In the genomic region with DNA sequence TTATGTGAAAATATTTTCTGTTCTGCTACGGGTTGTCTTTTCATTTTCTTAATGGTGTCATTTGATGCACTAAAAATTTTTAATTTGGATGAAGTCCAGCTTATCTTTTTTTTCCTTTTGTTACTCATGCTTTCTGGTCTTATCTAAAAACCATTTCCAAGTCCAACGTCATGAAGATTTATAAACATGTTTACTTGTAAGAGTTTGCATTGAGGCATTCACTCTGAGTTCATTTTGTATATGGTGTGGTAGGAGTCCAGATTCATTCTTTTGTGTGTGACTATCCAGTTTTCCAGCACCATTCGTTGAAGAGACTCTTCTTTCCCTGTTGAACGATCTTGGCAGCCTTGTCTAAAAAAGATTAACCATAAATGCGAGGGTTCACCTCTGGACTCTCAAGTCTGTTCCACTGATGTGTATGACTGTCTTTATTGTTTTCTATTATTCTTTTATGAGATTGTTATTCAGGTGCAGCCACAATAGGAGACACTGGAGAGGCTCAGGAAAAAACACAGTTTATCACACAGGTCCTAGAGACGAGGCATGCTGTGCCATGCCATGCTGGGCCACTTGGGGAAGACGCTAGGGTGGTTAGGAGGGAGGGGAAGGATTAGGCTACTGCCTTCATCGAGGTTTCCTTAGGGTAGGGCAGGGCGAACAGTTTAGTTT, we compare ENCODE assay signal across 16 cellular contexts. TPM values are rescaled to one million over a fixed set of nuclear protein-coding genes. Genes with fewer than 3 reads are reported as not detected.
A peak's percentile ranks its signal among the peaks of the same experiment; 100 is the strongest.
DNase-seq lines count a peak whose midpoint lies in the region; ATAC-seq and TF ChIP-seq lines count a peak whose summit lies in the region.
"Had no signal": no experiment of that assay in that cellular context is flagged by ENCODE, and none has a peak within 500 bp of the region (broad histone marks: within the 10 kb centered on the region; RNA-seq: fewer than 3 reads in every experiment).

No MANE protein-coding gene starts in this region.

- no peak overlapping the region for H4K8ac ChIP-seq in IMR-90 (ENCODE audit: low read depth in 2 of 2, low read length in 2 of 2)

- no peak for TF ChIP-seq RAD21 in IMR-90 (IDR thresholded peaks at IDR 0.05; ENCODE audit: low read length)

- H3K18ac ChIP-seq in IMR-90 (ENCODE audit: low read depth, low read length): no peak overlapping the region

- no peak overlapping the region for H3K4me2 ChIP-seq in IMR-90 (ENCODE audit: low read depth, low read length)
- H3K4me2 ChIP-seq: BLaER1, smooth muscle cell had no signal

- no peak overlapping the region for H3K56ac ChIP-seq in IMR-90 (ENCODE audit: extremely low read depth, insufficient read depth, low read length)

- H3K9me1 ChIP-seq in IMR-90 (ENCODE audit: insufficient read depth, low read length): no peaks in the 10 kb centered on the region; the same call in 1 of the 2 replicates

- DNase-seq in IMR-90 (peak; percentile 44), adrenal gland (no peak), left ventricle myocardium inferior (no peak), NCI-H2029 (lab: John Stamatoyannopoulos, UW) (no peak), NCI-H748 (lab: John Stamatoyannopoulos, UW; ENCODE audit: unreplicated experiment) (no peak)
- DNase-seq: DND-41, mammary epithelial cell, NCI-H1694, NCI-H82 had no signal

- intact Hi-C loops in IMR-90 (cut with micrococcal nuclease): no loop called here
- intact Hi-C loops in adrenal gland (cut with DNase I): no loop called here
- intact Hi-C loops in left ventricle myocardium inferior (cut with micrococcal nuclease): no loop called here

- H3K27ac Mint-ChIP-seq in stimulated activated memory B cell treated with anti-CD40 and anti-IgM and Interleukin-4, amounts not matched to agents 10 μg/mL and 1 μg/mL and 100 μg/mL, for 72 hours: no peak overlapping the region
- H3K27ac Mint-ChIP-seq: activated T-helper 1 cell treated with anti-CD3 and anti-CD28 coated beads, Interleukin-12 subunit alpha, Interleukin-12 subunit beta, Interleukin-2, Interleukin-4 antibody, amounts not matched to agents 30 ng/mL and 10 ng/mL and 1 ng/mL, durations not matched to agents 14 hours and 24 hours and 36 hours; T-helper 1 cell treated with Interleukin-12 subunit alpha and Interleukin-12 subunit beta and Interleukin-4 antibody, amounts not matched to agents 30 μg/mL and 1 μg/mL, for 36 hours had no signal

- H3K27ac ChIP-seq in IMR-90 (ENCODE audit: insufficient read depth, low read length): no peak overlapping the region
- H3K27ac ChIP-seq in adrenal gland: peak overlapping the region; percentile 56 to 81 (median 75)
- H3K27ac ChIP-seq in left ventricle myocardium inferior (replicated peaks): peak overlapping the region; percentile 54
- H3K27ac ChIP-seq in neutrophil: peak overlapping the region; percentile 37
- H3K27ac ChIP-seq: BLaER1 had no signal

- no peak overlapping the region for H2BK5ac ChIP-seq in IMR-90 (ENCODE audit: low read depth, low read length, poor library complexity, severe bottlenecking)

- H3K79me1 ChIP-seq in IMR-90 (ENCODE audit: low read depth in 1 of 2, low read length in 2 of 2): peaks cover 26 to 41% of the 10 kb centered on the region in 2 experiments

- H3K4me3 ChIP-seq in IMR-90 (ENCODE audit: insufficient read depth, low read depth, low read length) (no peak overlapping the region), adrenal gland (no peak overlapping the region), left ventricle myocardium inferior (no peak overlapping the region), neutrophil (ENCODE audit: low read depth in 1 of 2, low read length in 1 of 2) (no peak overlapping the region)
- H3K4me3 ChIP-seq: ascending aorta, BLaER1, smooth muscle cell had no signal

- H3K4ac ChIP-seq in IMR-90 (ENCODE audit: low read depth, low read length): no peak overlapping the region

- H3K14ac ChIP-seq in IMR-90 (replicated peaks; ENCODE audit: low read depth, low read length): no peak overlapping the region

- BruUV-seq in IMR-90 (replicated peaks; lab: Mats Ljungman, UMichigan): no TSS peak

- H3K36me3 ChIP-seq in IMR-90 (ENCODE audit: control insufficient read depth, insufficient read depth, low read length) (peaks cover 20% of the 10 kb centered on the region), adrenal gland (replicated peaks in 1 of 2) (peaks cover 0 to 7% of the 10 kb centered on the region in 2 donors), left ventricle myocardium inferior (peaks cover 30% of the 10 kb centered on the region), neutrophil (peaks cover 17% of the 10 kb centered on the region)

- H2BK20ac ChIP-seq in IMR-90 (ENCODE audit: low read depth, low read length): no peak overlapping the region

- no peak overlapping the region for H3K4me3 Mint-ChIP-seq in stimulated activated memory B cell treated with anti-CD40 and anti-IgM and Interleukin-4, amounts not matched to agents 10 μg/mL and 1 μg/mL and 100 μg/mL, for 72 hours
- H3K4me3 Mint-ChIP-seq: activated T-helper 1 cell treated with anti-CD3 and anti-CD28 coated beads, Interleukin-12 subunit alpha, Interleukin-12 subunit beta, Interleukin-2, Interleukin-4 antibody, amounts not matched to agents 30 ng/mL and 10 ng/mL and 1 ng/mL, durations not matched to agents 14 hours and 24 hours and 36 hours; T-helper 1 cell treated with Interleukin-12 subunit alpha and Interleukin-12 subunit beta and Interleukin-4 antibody, amounts not matched to agents 30 μg/mL and 1 μg/mL, for 36 hours had no signal

- no peak overlapping the region for H3K23ac ChIP-seq in IMR-90 (ENCODE audit: low read depth, low read length)

- H3K27me3 ChIP-seq in IMR-90 (ENCODE audit: control insufficient read depth, insufficient read depth, low read length): no peaks in the 10 kb centered on the region
- no peaks in the 10 kb centered on the region for H3K27me3 ChIP-seq in adrenal gland
- H3K27me3 ChIP-seq in left ventricle myocardium inferior (ENCODE audit: low read depth): no peaks in the 10 kb centered on the region
- no peaks in the 10 kb centered on the region for H3K27me3 ChIP-seq in neutrophil
- H3K27me3 ChIP-seq: ascending aorta, BLaER1 had no signal

- 0 out of 2 replicates have a peak, but pooled peaks cover 3% of the 10 kb centered on the region for H4K20me1 ChIP-seq in IMR-90 (ENCODE audit: insufficient read depth, low read length)
- H4K20me1 ChIP-seq: BLaER1 had no signal

- no peak overlapping the region for H4K5ac ChIP-seq in IMR-90 (ENCODE audit: low read depth, low read length)

- no peak for TF ChIP-seq POLR2A in IMR-90 (IDR thresholded peaks at IDR 0.05; ENCODE audit: low read depth, low read length)
- TF ChIP-seq POLR2A in adrenal gland (IDR thresholded peaks at IDR 0.05): no peak

- TF ChIP-seq CTCF in IMR-90 (conservative IDR thresholded peaks at IDR 0.05; ENCODE audit: low read depth, low read length): no peak
- no peak for TF ChIP-seq CTCF in adrenal gland (IDR thresholded peaks at IDR 0.05)
- no peak for TF ChIP-seq CTCF in left ventricle myocardium inferior (IDR thresholded peaks at IDR 0.05; ENCODE audit: borderline replicate concordance)
- TF ChIP-seq CTCF in neutrophil (IDR thresholded peaks at IDR 0.05): no peak

- no peak overlapping the region for H2BK120ac ChIP-seq in IMR-90 (ENCODE audit: low read depth, low read length)

- no peak for ATAC-seq in IMR-90 (ENCODE audit: low read depth)
- ATAC-seq in stimulated activated memory B cell treated with anti-CD40 and anti-IgM and Interleukin-4, amounts not matched to agents 10 μg/mL and 1 μg/mL and 100 μg/mL, for 72 hours: no peak

- H2AK5ac ChIP-seq in IMR-90 (ENCODE audit: low read depth, low read length): no peak overlapping the region

- CTCF ChIA-PET in IMR-90 (lab: Yijun Ruan, JAX): no interaction called here

- H2AK9ac ChIP-seq in IMR-90 (replicated peaks; ENCODE audit: low read depth, low read length, poor library complexity): no peak overlapping the region

- peaks cover 6% of the 10 kb centered on the region for H3K4me1 Mint-ChIP-seq in stimulated activated memory B cell treated with anti-CD40 and anti-IgM and Interleukin-4, amounts not matched to agents 10 μg/mL and 1 μg/mL and 100 μg/mL, for 72 hours

- WGBS in IMR-90 (ENCODE audit: extremely low coverage in 2 of 2, insufficient read length in 1 of 2), 2 experiments: 64% methylated on average over 3 of the region's 9 CpGs; no CpG with 5 or more reads in 1 of the 2 experiments
- WGBS in adrenal gland, 4 donors: 58 to 64% (median 61%) methylated on average over 9 of the region's 9 CpGs

- peaks cover 44% of the 10 kb centered on the region for H3K36me3 Mint-ChIP-seq in stimulated activated memory B cell treated with anti-CD40 and anti-IgM and Interleukin-4, amounts not matched to agents 10 μg/mL and 1 μg/mL and 100 μg/mL, for 72 hours

- no peak overlapping the region for H2AFZ ChIP-seq in IMR-90 (replicated peaks; ENCODE audit: low read length, poor library complexity)

- H2BK15ac ChIP-seq in IMR-90 (ENCODE audit: low read depth, low read length): no peak overlapping the region

- H3K9me3 ChIP-seq in IMR-90 (ENCODE audit: control insufficient read depth, insufficient read depth, low read length): no peaks in the 10 kb centered on the region
- no peaks in the 10 kb centered on the region for H3K9me3 ChIP-seq in adrenal gland (replicated peaks in 1 of 3)
- no peaks in the 10 kb centered on the region for H3K9me3 ChIP-seq in left ventricle myocardium inferior (replicated peaks)
- H3K9me3 ChIP-seq in neutrophil: no peaks in the 10 kb centered on the region
- H3K9me3 ChIP-seq: ascending aorta had no signal

- in situ Hi-C loops in IMR-90 (cut with MboI; ENCODE audit: low sequenced_read_pairs): no loop called here

- dilution Hi-C loops in IMR-90 (cut with HindIII; ENCODE audit: low sequenced_read_pairs, unreplicated experiment): no loop called here

- no peak overlapping the region for H4K91ac ChIP-seq in IMR-90 (ENCODE audit: insufficient read depth, low read depth, low read length)

- H3K9me3 Mint-ChIP-seq in stimulated activated memory B cell treated with anti-CD40 and anti-IgM and Interleukin-4, amounts not matched to agents 10 μg/mL and 1 μg/mL and 100 μg/mL, for 72 hours: no peaks in the 10 kb centered on the region
- H3K9me3 Mint-ChIP-seq: activated T-helper 1 cell treated with anti-CD3 and anti-CD28 coated beads, Interleukin-12 subunit alpha, Interleukin-12 subunit beta, Interleukin-2, Interleukin-4 antibody, amounts not matched to agents 30 ng/mL and 10 ng/mL and 1 ng/mL, durations not matched to agents 14 hours and 24 hours and 36 hours; T-helper 1 cell treated with Interleukin-12 subunit alpha and Interleukin-12 subunit beta and Interleukin-4 antibody, amounts not matched to agents 30 μg/mL and 1 μg/mL, for 36 hours had no signal

- POLR2A ChIA-PET in IMR-90 (lab: Charles Lee; ENCODE audit: unreplicated experiment): no interaction called here

- H3K4me1 ChIP-seq in IMR-90 (ENCODE audit: control insufficient read depth, insufficient read depth, low read length): no peaks in the 10 kb centered on the region
- peaks cover 12 to 14% of the 10 kb centered on the region in 2 donors for H3K4me1 ChIP-seq in adrenal gland (replicated peaks in 1 of 2)
- peaks cover 15% of the 10 kb centered on the region for H3K4me1 ChIP-seq in left ventricle myocardium inferior
- H3K4me1 ChIP-seq in neutrophil (ENCODE audit: control insufficient read depth in 1 of 2, insufficient read depth in 1 of 2, low read depth in 1 of 2, low read length in 1 of 2): peaks cover 0 to 7% of the 10 kb centered on the region in 2 experiments
- H3K4me1 ChIP-seq: BLaER1 had no signal

- no peaks in the 10 kb centered on the region for H3K27me3 Mint-ChIP-seq in stimulated activated memory B cell treated with anti-CD40 and anti-IgM and Interleukin-4, amounts not matched to agents 10 μg/mL and 1 μg/mL and 100 μg/mL, for 72 hours

- no peak overlapping the region for H3K9ac ChIP-seq in IMR-90 (ENCODE audit: low read depth, low read length)
- H3K9ac ChIP-seq: BLaER1 had no signal

RNA-seq across cellular contexts. Expression of a gene that starts 35.0 kb away (rescaled TPM):
- total RNA-seq in IMR-90 (2012; rRNA removed) (6.6 and 13.1 TPM in 2 replicates), adrenal gland (10 to 100 TPM in 7 of 8 donors, 1 to 10 TPM in 1; 3.2 to 23.7 (median 16.0) TPM), left ventricle myocardium inferior (6.5 TPM)
- polyA plus RNA-seq in IMR-90 (2012; rRNA removed) (6.1 and 8.8 TPM in 2 replicates), adrenal gland (10 to 100 TPM; 16.7 to 20.0 (median 17.0) TPM)
- polyA plus RNA-seq in IMR-90 (2012; cell fraction: cytosol; rRNA removed): 0.95 and 1.5 TPM in 2 replicates
- 7.0 and 30.5 TPM in 2 replicates for polyA plus RNA-seq in IMR-90 (2012; cell fraction: nucleus; rRNA removed; ENCODE audit: low replicate concordance)
